Comparison of ENCODE assay signal across 8 cellular contexts in the genomic region with DNA sequence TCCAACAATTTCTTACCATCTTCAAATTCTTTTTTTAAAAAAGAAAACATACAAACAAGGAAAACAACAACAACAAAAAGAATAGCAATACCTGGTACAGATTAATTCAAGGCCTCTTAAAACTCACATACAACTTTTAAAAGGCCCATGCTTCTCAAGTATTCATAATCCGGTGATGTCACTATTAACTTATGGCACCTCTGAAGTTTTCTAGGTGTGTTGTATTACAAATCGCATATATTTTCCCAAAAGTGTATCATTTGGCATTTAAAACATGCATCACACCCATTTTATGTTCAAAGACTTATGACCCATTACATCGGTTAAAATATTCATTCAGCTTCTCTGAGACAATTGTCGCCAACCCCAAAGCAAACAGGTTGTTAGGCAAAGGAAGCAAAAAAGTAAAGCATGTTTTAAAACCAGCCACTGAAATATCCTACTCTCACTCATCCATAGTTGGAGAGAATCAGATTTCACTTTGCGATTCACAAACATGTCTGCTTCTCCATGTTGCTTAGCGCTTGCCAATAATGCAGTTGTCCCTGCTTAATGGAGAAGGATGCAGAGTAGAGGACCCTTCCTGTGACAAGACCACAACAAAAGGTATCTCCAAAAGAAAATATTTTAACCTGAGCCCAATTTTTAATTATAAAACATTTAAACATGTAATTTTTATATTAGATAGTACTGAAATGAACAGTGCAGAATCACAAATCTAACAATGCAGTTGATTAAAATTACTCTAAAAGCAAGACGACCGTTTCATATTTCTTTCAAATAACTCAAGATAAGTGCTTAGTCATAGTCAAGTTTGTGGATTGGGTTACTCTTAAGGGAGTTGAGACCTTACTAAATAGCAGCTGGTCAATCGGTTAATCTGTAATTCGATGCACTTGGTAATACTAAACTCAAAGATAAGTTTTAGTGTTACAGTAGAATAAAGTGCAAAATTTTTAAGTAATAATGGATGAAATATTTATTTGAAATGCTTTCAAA. TPM values are rescaled to one million over a fixed set of nuclear protein-coding genes. Genes with fewer than 3 reads are reported as not detected.
DNase-seq lines count a peak whose midpoint lies in the region; TF ChIP-seq lines count a peak whose summit lies in the region.

No MANE protein-coding gene starts in this region.

- peak overlapping the region; percentile 91 for H3K4me3 ChIP-seq in GM12875 (ENCODE audit: low read depth, low read length)
- peak overlapping the region; percentile 99 for H3K4me3 ChIP-seq in SJCRH30
- peak overlapping the region; percentile 84 for H3K4me3 ChIP-seq in epithelial cell of esophagus (ENCODE audit: low read length)

- no peaks in the 10 kb centered on the region for H3K9me3 Mint-ChIP-seq in osteocyte (ENCODE audit: unreplicated experiment)

- H3K4me1 Mint-ChIP-seq in osteocyte (ENCODE audit: unreplicated experiment), result peaks cover 28% of the 10 kb centered on the region

- no peaks in the 10 kb centered on the region for H3K9me3 ChIP-seq in SJCRH30 (replicated peaks)

- no peaks in the 10 kb centered on the region for H3K27me3 ChIP-seq in SJCRH30

- peak overlapping the region; percentile 99 for H3K27ac ChIP-seq in SJCRH30

- H3K36me3 Mint-ChIP-seq in osteocyte (ENCODE audit: unreplicated experiment), result peaks cover 20% of the 10 kb centered on the region

- DNase-seq in A172 (ENCODE audit: low spot score) (peak; percentile 22), SJCRH30 (peak; percentile 23 to 68), epithelial cell of esophagus (ENCODE audit: low read depth) (peak; percentile 36), osteocyte (ENCODE audit: extremely low spot score, unreplicated experiment) (no peak), D341Med (ENCODE audit: low spot score) (no peak), GF-D8 (lab: John Stamatoyannopoulos, UW) (no peak), NCI-H345 treated with DMSO at 0.1 percent for 48 hours (lab: John Stamatoyannopoulos, UW; ENCODE audit: unreplicated experiment) (no peak)

- peaks cover 10% of the 10 kb centered on the region; the same call in 1 of the 2 replicates for H3K4me1 ChIP-seq in SJCRH30

- peak overlapping the region; percentile 97 for H3K27ac Mint-ChIP-seq in osteocyte (ENCODE audit: unreplicated experiment)

- TF ChIP-seq CTCF in GM12875 (IDR thresholded peaks at IDR 0.05; ENCODE audit: borderline replicate concordance, insufficient read depth, low read depth, low read length) (no peak), epithelial cell of esophagus (IDR thresholded peaks at IDR 0.05; ENCODE audit: insufficient read depth, low read depth, low read length, missing control alignments) (no peak), osteocyte (IDR thresholded peaks at IDR 0.05) (no peak)

- no peaks in the 10 kb centered on the region for H3K27me3 Mint-ChIP-seq in osteocyte (ENCODE audit: unreplicated experiment)

- H3K36me3 ChIP-seq in SJCRH30, result peaks cover 37% of the 10 kb centered on the region

- peak overlapping the region; percentile 91 for H3K4me3 Mint-ChIP-seq in osteocyte (ENCODE audit: unreplicated experiment)

RNA-seq across cellular contexts. Expression of gene SKP1, which starts 1.6 kb away (rescaled TPM):
- 590 and 596 TPM in 2 replicates for total RNA-seq in A172 (2014; rRNA removed; shearing (Covaris generic))
- 576 and 631 TPM in 2 replicates for total RNA-seq in SJCRH30 (2014; rRNA removed; shearing (Covaris generic))
- total RNA-seq in osteocyte, result 320 and 333 TPM in 2 replicates

RNA-seq across cellular contexts. Expression of gene PPP2CA, which starts 50.7 kb away (rescaled TPM):
- total RNA-seq in A172 (2014; rRNA removed; shearing (Covaris generic)), result 306 and 365 TPM in 2 replicates
- total RNA-seq in SJCRH30 (2014; rRNA removed; shearing (Covaris generic)), result 163 and 179 TPM in 2 replicates
- total RNA-seq in osteocyte, result 108 and 117 TPM in 2 replicates

Comparison
In these comparisons a context has a peak if more than half of its experiments do, and no peak if none do; other contexts are left out.
1. DNase-seq: peak in A172 (single experiment), SJCRH30 (2 of 2) and epithelial cell of esophagus (single experiment); none in osteocyte (single experiment), D341Med (single experiment), GF-D8 (single experiment) and NCI-H345 treated with DMSO at 0.1 percent for 48 hours (single experiment).
2. Peak in every context shown above with its lines, with median percentiles within 50 percentile points of each other: H3K4me3 ChIP-seq.